In the genomic region with DNA sequence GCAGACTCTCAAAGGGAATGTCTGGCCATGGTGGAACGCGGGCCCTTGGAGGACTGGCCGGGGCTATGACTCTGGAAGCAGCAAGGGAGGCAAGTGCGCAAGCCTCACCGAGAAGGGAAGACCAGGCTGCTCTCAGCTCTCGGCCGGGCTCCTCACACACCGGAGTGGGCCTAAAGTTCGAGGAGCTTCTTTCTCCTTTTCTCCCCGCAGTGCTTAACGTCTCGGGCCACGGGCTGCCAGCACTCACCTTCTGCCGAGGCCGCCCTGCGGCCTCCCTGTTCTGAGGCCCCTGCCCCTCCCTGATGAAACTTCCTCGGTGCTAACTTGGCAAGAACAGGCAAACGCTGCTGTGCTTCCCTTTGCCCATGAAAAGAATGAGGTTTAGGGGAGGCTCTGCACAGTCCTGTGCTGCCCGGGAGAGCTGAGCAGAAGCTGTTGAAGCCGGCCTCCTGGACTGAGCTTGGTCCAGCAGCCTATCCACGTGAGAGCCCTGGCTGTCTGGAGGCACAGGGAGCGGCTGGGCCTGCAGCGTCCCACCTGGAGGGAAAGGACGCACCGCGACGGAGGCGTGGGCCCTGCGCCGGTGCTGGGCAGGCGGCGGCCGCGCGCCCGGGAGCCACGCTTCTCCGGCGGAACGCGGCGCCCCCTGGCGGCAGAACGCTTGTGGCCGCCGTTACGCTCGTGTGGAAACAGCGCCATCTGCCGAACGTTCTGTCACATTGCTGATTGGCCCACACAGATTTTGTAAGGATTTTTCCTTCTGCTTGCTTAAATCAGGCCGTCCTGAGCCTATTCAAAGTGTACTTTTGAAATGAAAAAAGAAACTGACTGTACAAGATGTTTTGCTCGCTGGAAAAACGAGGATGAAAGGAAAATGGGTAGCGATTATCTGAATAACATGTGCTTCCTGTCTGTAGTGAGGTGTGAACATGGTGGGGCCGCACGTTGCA, we compare ENCODE assay signal across 9 cellular contexts.
DNase-seq lines count a peak whose midpoint lies in the region; ATAC-seq and TF ChIP-seq lines count a peak whose summit lies in the region.
"Had no signal": no experiment of that assay in that cellular context is flagged by ENCODE, and none has a peak within 500 bp of the region (broad histone marks: within the 10 kb centered on the region; RNA-seq: fewer than 3 reads in every experiment).

No MANE protein-coding gene starts in this region.

- no peaks in the 10 kb centered on the region for H3K36me3 ChIP-seq in muscle layer of colon (ENCODE audit: insufficient read depth, low read length)

- H3K9me3 ChIP-seq in muscle layer of colon (ENCODE audit: low read length): no peaks in the 10 kb centered on the region

- no peak overlapping the region for H3K9ac ChIP-seq in muscle layer of colon (ENCODE audit: low read length)

- no peaks in the 10 kb centered on the region for H3K4me1 ChIP-seq in muscle layer of colon (ENCODE audit: insufficient read depth, low read length)

- H3K4me3 ChIP-seq in muscle layer of colon (ENCODE audit: low read depth in 1 of 2, low read length in 2 of 2): peak overlapping the region; percentile 32 to 49

- H3K27me3 ChIP-seq in muscle layer of colon (ENCODE audit: control insufficient read depth in 1 of 2, insufficient read depth in 2 of 2, low read length in 2 of 2): no peaks in the 10 kb centered on the region

- ATAC-seq in GM19397 (IDR thresholded peaks at IDR 0.05; ENCODE audit: unreplicated experiment) (peak; percentile 91), HG03520 (IDR thresholded peaks at IDR 0.05; ENCODE audit: unreplicated experiment) (peak; percentile 88)

- H3K27ac ChIP-seq in muscle layer of colon (ENCODE audit: low read depth, low read length): no peak overlapping the region
- H3K27ac ChIP-seq: epithelial cell of prostate had no signal

- TF ChIP-seq POLR2A in erythroblast (IDR thresholded peaks at IDR 0.05; ENCODE audit: low read length): no peak

- DNase-seq in CMK (ENCODE audit: low read depth) (peak; percentile 61), NOMO-1 treated with DMSO at 0.1 percent for 48 hours (lab: John Stamatoyannopoulos, UW; ENCODE audit: unreplicated experiment) (peak; percentile 61), erythroblast (lab: John Stamatoyannopoulos, UW) (peak; percentile 83 to 91)
- peak; percentile 94 for DNase-seq in activated CD8-positive, alpha-beta memory T cell treated with anti-CD3 and anti-CD28 coated beads, Interleukin-2, amount 50 U/mL, for 48 hours
- peak; percentile 57 to 65 for DNase-seq in stimulated activated CD8-positive, alpha-beta memory T cell treated with anti-CD3 and anti-CD28 coated beads, Interleukin-7, amount 100 ng/mL, for 1 hour (ENCODE audit: low read depth in 2 of 2)
